12 cellular contexts compared by ENCODE assay signal in genomic region chr14:58488550-58488949, GRCh38.
DNase-seq lines count a peak whose midpoint lies in the region; ATAC-seq, FAIRE-seq and TF ChIP-seq lines count a peak whose summit lies in the region.
"Had no signal": no experiment of that assay in that cellular context is flagged by ENCODE, and none has a peak within 500 bp of the region (broad histone marks: within the 10 kb centered on the region; RNA-seq: fewer than 3 reads in every experiment).

No MANE protein-coding gene starts in this region.

- H3F3A ChIP-seq in MM.1S (ENCODE audit: insufficient read depth, low read length): peaks cover 4% of the 10 kb centered on the region; the same call in 1 of the 2 replicates

- no peak overlapping the region for H3K9ac ChIP-seq in MM.1S (ENCODE audit: low read length)

- H3K27ac Mint-ChIP-seq in stimulated activated effector memory CD8-positive, alpha-beta T cell treated with anti-CD3 and anti-CD28 coated beads, Interleukin-12 subunit alpha, Interleukin-12 subunit beta, amount 100 ng/mL, for 72 hours: peak overlapping the region; percentile 50
- H3K27ac Mint-ChIP-seq: T-cell had no signal

- no peaks in the 10 kb centered on the region for H3K36me3 ChIP-seq in MM.1S (replicated peaks; ENCODE audit: insufficient read depth, low read length)
- no peaks in the 10 kb centered on the region for H3K36me3 ChIP-seq in bronchial epithelial cell (ENCODE audit: control insufficient read depth, insufficient read depth, low read length)

- TF ChIP-seq CTCF in MM.1S (IDR thresholded peaks at IDR 0.05; ENCODE audit: low read length): no peak
- TF ChIP-seq CTCF in bronchial epithelial cell (IDR thresholded peaks at IDR 0.05; ENCODE audit: insufficient read depth, low read length, severe bottlenecking): no peak

- peak; percentile 60 for ATAC-seq in stimulated activated effector memory CD8-positive, alpha-beta T cell treated with anti-CD3 and anti-CD28 coated beads, Interleukin-12 subunit alpha, Interleukin-12 subunit beta, amount 100 ng/mL, for 72 hours
- ATAC-seq in GM21367 (IDR thresholded peaks at IDR 0.05; ENCODE audit: unreplicated experiment): no peak
- ATAC-seq in GM18907 (IDR thresholded peaks at IDR 0.05; ENCODE audit: unreplicated experiment): no peak
- ATAC-seq: left ventricle myocardium superior, T-cell had no signal

- H3K4me1 ChIP-seq in MM.1S (ENCODE audit: low read length): peaks cover 8% of the 10 kb centered on the region; the same call in 1 of the 2 replicates
- H3K4me1 ChIP-seq: HAP-1 had no signal

- H3K27ac ChIP-seq in MM.1S (ENCODE audit: low read length): peak overlapping the region; percentile 61; the same call in 1 of the 2 replicates

- peaks cover 6% of the 10 kb centered on the region for H3K4me1 Mint-ChIP-seq in stimulated activated effector memory CD8-positive, alpha-beta T cell treated with anti-CD3 and anti-CD28 coated beads, Interleukin-12 subunit alpha, Interleukin-12 subunit beta, amount 100 ng/mL, for 72 hours
- H3K4me1 Mint-ChIP-seq: T-cell had no signal

- H3K9me2 ChIP-seq in MM.1S (replicated peaks; ENCODE audit: insufficient read depth, low read length): no peaks in the 10 kb centered on the region

- DNase-seq in stimulated activated CD4-positive, alpha-beta T cell treated with anti-CD3 and anti-CD28 coated beads, Interleukin-15, amount 100 ng/mL, for 24 hours: peak; percentile 16
- no peak for DNase-seq in stimulated activated CD4-positive, alpha-beta T cell treated with anti-CD3 and anti-CD28 coated beads, Interleukin-4, amount 100 ng/mL, for 24 hours
- DNase-seq in MM.1S (peak; percentile 45), bronchial epithelial cell (ENCODE audit: low read depth) (peak; percentile 60), GM12892 (ENCODE audit: insufficient read length) (no peak)
- DNase-seq in stimulated activated effector memory CD8-positive, alpha-beta T cell treated with anti-CD3 and anti-CD28 coated beads, Interleukin-12 subunit alpha, Interleukin-12 subunit beta, amount 100 ng/mL, for 72 hours (ENCODE audit: low spot score in 2 of 2): no peak
- DNase-seq: DMS 273 treated with DMSO at 0.1 percent for 48 hours, left ventricle myocardium superior, T-cell had no signal

- H3K36me3 Mint-ChIP-seq in stimulated activated effector memory CD8-positive, alpha-beta T cell treated with anti-CD3 and anti-CD28 coated beads, Interleukin-12 subunit alpha, Interleukin-12 subunit beta, amount 100 ng/mL, for 72 hours: peaks cover 48% of the 10 kb centered on the region

- no peak for TF ChIP-seq POLR2A in GM12892 (IDR thresholded peaks at IDR 0.05; ENCODE audit: low read depth, low read length)

- no peak overlapping the region for H3K4me3 Mint-ChIP-seq in stimulated activated effector memory CD8-positive, alpha-beta T cell treated with anti-CD3 and anti-CD28 coated beads, Interleukin-12 subunit alpha, Interleukin-12 subunit beta, amount 100 ng/mL, for 72 hours
- H3K4me3 Mint-ChIP-seq: T-cell had no signal

- H3K9me3 ChIP-seq in MM.1S (replicated peaks; ENCODE audit: insufficient read depth, low read length): no peaks in the 10 kb centered on the region
- H3K9me3 ChIP-seq: HAP-1 had no signal

- peaks cover 3% of the 10 kb centered on the region for H3K9me3 Mint-ChIP-seq in stimulated activated effector memory CD8-positive, alpha-beta T cell treated with anti-CD3 and anti-CD28 coated beads, Interleukin-12 subunit alpha, Interleukin-12 subunit beta, amount 100 ng/mL, for 72 hours

- no peak for FAIRE-seq in bronchial epithelial cell (lab: Jason Lieb, UNC)
- FAIRE-seq in GM12892 (lab: Jason Lieb, UNC): no peak

- H2AFZ ChIP-seq in MM.1S (ENCODE audit: low read length): no peak overlapping the region

- H3K27me3 ChIP-seq in MM.1S (replicated peaks; ENCODE audit: insufficient read depth, low read length) (no peaks in the 10 kb centered on the region), bronchial epithelial cell (ENCODE audit: control insufficient read depth, insufficient read depth, low read length) (no peaks in the 10 kb centered on the region)

- H3K4me3 ChIP-seq in MM.1S (ENCODE audit: low read length) (no peak overlapping the region), bronchial epithelial cell (ENCODE audit: low read depth, low read length) (no peak overlapping the region)
- H3K4me3 ChIP-seq: HAP-1 had no signal

- H4K20me1 ChIP-seq in MM.1S (ENCODE audit: insufficient read depth, low read length): no peaks in the 10 kb centered on the region

- peak overlapping the region; percentile 54 for H3K4me2 ChIP-seq in MM.1S (ENCODE audit: low read depth, low read length)

- no peaks in the 10 kb centered on the region for H3K79me2 ChIP-seq in MM.1S (ENCODE audit: low read length)

Comparison
In these comparisons a context has a peak if more than half of its experiments do, and no peak if none do; other contexts are left out.
1. DNase-seq: peak in stimulated activated CD4-positive, alpha-beta T cell treated with anti-CD3 and anti-CD28 coated beads, Interleukin-15, amount 100 ng/mL, for 24 hours (single experiment), MM.1S (single experiment) and bronchial epithelial cell (single experiment); none in stimulated activated CD4-positive, alpha-beta T cell treated with anti-CD3 and anti-CD28 coated beads, Interleukin-4, amount 100 ng/mL, for 24 hours (single experiment), stimulated activated effector memory CD8-positive, alpha-beta T cell treated with anti-CD3 and anti-CD28 coated beads, Interleukin-12 subunit alpha, Interleukin-12 subunit beta, amount 100 ng/mL, for 72 hours (0 of 2) and GM12892 (single experiment).